ENCODE assay signal across 23 cellular contexts in genomic region chr7:45622058-45622457, GRCh38. TPM values are rescaled to one million over a fixed set of nuclear protein-coding genes. Genes with fewer than 3 reads are reported as not detected.
"Had no signal": no experiment of that assay in that cellular context is flagged by ENCODE, and none has a peak within 500 bp of the region (broad histone marks: within the 10 kb centered on the region; RNA-seq: fewer than 3 reads in every experiment).

No MANE protein-coding gene starts in this region.

- H3K27ac ChIP-seq: KMS-11, RWPE1, SJCRH30 had no signal

- H3K9ac ChIP-seq: KMS-11 had no signal

- ATAC-seq: HepG2, K562, Panc1, PC-3, Right ventricle myocardium inferior, SK-N-SH treated with all-trans-retinoic acid at 6 μM for 48 hours had no signal

- H3K4me2 ChIP-seq: KMS-11 had no signal

- H3K4me1 ChIP-seq: SJCRH30 had no signal

- H3K4me3 ChIP-seq: K562, SJCRH30 had no signal

- H3K36me3 ChIP-seq: SJCRH30 had no signal

- H3K4me1 Mint-ChIP-seq: IgD-negative memory B cell had no signal

- H3K27ac Mint-ChIP-seq: IgD-negative memory B cell had no signal

- H3K9me3 ChIP-seq: SJCRH30 had no signal

- H3K4me3 Mint-ChIP-seq: IgD-negative memory B cell had no signal

- DNase-seq: Kasumi-1, MM.1S, NCI-H1092 treated with DMSO at 0.1 percent for 48 hours, NCI-H1436, NCI-H187, NCI-H2029 treated with DMSO at 0.1 percent for 48 hours, NCI-H2171 treated with DMSO at 0.1 percent for 48 hours, NCI-H2227 treated with DMSO at 0.1 percent for 48 hours, NCI-H524, NCI-H526 treated with DMSO at 0.1 percent for 48 hours, NCI-H748 treated with DMSO at 0.1 percent for 48 hours, PC-3, SHP77 treated with DMSO at 0.1 percent for 48 hours, SJCRH30, T-helper 1 cell had no signal

- H3K27me3 Mint-ChIP-seq: IgD-negative memory B cell had no signal

RNA-seq across cellular contexts. Expression of gene ADCY1, which starts 47.9 kb away (rescaled TPM):
- total RNA-seq: SJCRH30 had no signal
